ENCODE assay signal across 9 cellular contexts in the genomic region with DNA sequence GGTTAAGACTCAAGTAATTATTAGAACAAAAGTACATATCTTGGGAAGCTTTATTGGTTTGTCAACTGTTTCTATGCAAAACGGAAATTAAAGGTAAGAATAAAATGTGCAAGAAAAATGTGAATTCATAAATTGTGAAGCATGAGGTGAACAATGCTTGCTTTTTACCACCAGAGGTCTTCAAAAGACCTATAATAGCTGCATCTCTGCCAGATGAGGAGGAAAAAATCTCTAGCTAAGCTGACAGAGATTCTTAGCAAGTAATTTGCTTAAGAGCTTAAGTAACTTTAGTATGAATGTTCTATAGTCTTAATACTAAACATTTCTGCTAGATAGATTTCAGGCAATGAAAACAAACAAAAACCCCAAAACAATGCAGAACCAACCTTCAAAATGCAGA. TPM values are rescaled to one million over a fixed set of nuclear protein-coding genes. Genes with fewer than 3 reads are reported as not detected.
DNase-seq lines count a peak whose midpoint lies in the region; ATAC-seq, FAIRE-seq and TF ChIP-seq lines count a peak whose summit lies in the region.
"Had no signal": no experiment of that assay in that cellular context is flagged by ENCODE, and none has a peak within 500 bp of the region (broad histone marks: within the 10 kb centered on the region; RNA-seq: fewer than 3 reads in every experiment).

No MANE protein-coding gene starts in this region.

- no peak overlapping the region for H3K27ac ChIP-seq in A549
- no peak overlapping the region for H3K27ac ChIP-seq in Peyer's patch
- no peak overlapping the region for H3K27ac ChIP-seq in effector memory CD4-positive, alpha-beta T cell (ENCODE audit: insufficient read depth, low read length, poor library complexity, severe bottlenecking)
- H3K27ac ChIP-seq: upper lobe of left lung had no signal

- H3K27me3 ChIP-seq in Peyer's patch = no peaks in the 10 kb centered on the region
- no peaks in the 10 kb centered on the region for H3K27me3 ChIP-seq in effector memory CD4-positive, alpha-beta T cell (replicated peaks; ENCODE audit: control insufficient read depth, insufficient read depth, low read length, poor library complexity, severe bottlenecking)
- H3K27me3 ChIP-seq: upper lobe of left lung had no signal

- no peak for TF ChIP-seq EP300 in A549 (IDR thresholded peaks at IDR 0.05)

- TF ChIP-seq CTCF in A549 (IDR thresholded peaks at IDR 0.05) (peak; percentile 54), cardiac fibroblast (IDR thresholded peaks at IDR 0.05; ENCODE audit: low read depth, low read length) (peak; percentile 16), Peyer's patch (IDR thresholded peaks at IDR 0.05) (no peak)

- DNase-seq in A549 (ENCODE audit: low read depth in 1 of 2, low spot score in 1 of 2) (peak; percentile 7 to 33), HPDE6-E6E7 (ENCODE audit: extremely low spot score) (peak; percentile 4), cardiac fibroblast (ENCODE audit: low read depth in 2 of 2) (peak; percentile 2 to 5), Peyer's patch (no peak), T-helper 9 cell (no peak)
- no peak for DNase-seq in effector memory CD4-positive, alpha-beta T cell
- DNase-seq: upper lobe of left lung had no signal

- H3K4me2 ChIP-seq in A549 = no peak overlapping the region

- CTCF ChIA-PET in A549 (lab: Yijun Ruan, JAX) = interaction anchor here (0.6 to 1.2 kb wide), 7 partner anchors 9 to 833 kb away, joined by 3 to 5 read pairs (median 4); a partner anchor contains a TSS

- ATAC-seq in A549 (no peak; a peak in 1 of 6 replicates), GM18519 (IDR thresholded peaks at IDR 0.05; ENCODE audit: low FRiP score, unreplicated experiment) (peak; percentile 77), HG02840 (IDR thresholded peaks at IDR 0.05; ENCODE audit: low FRiP score, unreplicated experiment) (no peak)

- POLR2A ChIA-PET in A549 (lab: Yijun Ruan, JAX) = no interaction called here

- H3K4me3 ChIP-seq in A549 (no peak overlapping the region), cardiac fibroblast (replicated peaks in 1 of 2; ENCODE audit: low read depth in 2 of 2, low read length in 2 of 2) (no peak overlapping the region), Peyer's patch (no peak overlapping the region)
- H3K4me3 ChIP-seq in effector memory CD4-positive, alpha-beta T cell (ENCODE audit: insufficient read depth, low read depth, low read length, poor library complexity, severe bottlenecking) = no peak overlapping the region
- H3K4me3 ChIP-seq: upper lobe of left lung had no signal

- peak; percentile 92 for FAIRE-seq in A549 (lab: Jason Lieb, UNC)

- no peaks in the 10 kb centered on the region for H3K36me3 ChIP-seq in Peyer's patch
- H3K36me3 ChIP-seq in effector memory CD4-positive, alpha-beta T cell (ENCODE audit: control insufficient read depth, insufficient read depth, low read length) = no peaks in the 10 kb centered on the region
- H3K36me3 ChIP-seq: upper lobe of left lung had no signal

- H3K4me1 ChIP-seq in A549 (no peaks in the 10 kb centered on the region), Peyer's patch (no peaks in the 10 kb centered on the region)
- H3K4me1 ChIP-seq in effector memory CD4-positive, alpha-beta T cell (ENCODE audit: control insufficient read depth, insufficient read depth, low read length, poor library complexity, severe bottlenecking) = no peaks in the 10 kb centered on the region
- H3K4me1 ChIP-seq: upper lobe of left lung had no signal

- peak; percentile 52 to 64 for TF ChIP-seq RAD21 in A549 (conservative IDR thresholded peaks at IDR 0.05 in 1 of 2, IDR thresholded peaks at IDR 0.05 in 1 of 2)

- no peaks in the 10 kb centered on the region for H3K9me3 ChIP-seq in A549
- no peaks in the 10 kb centered on the region for H3K9me3 ChIP-seq in Peyer's patch
- H3K9me3 ChIP-seq in effector memory CD4-positive, alpha-beta T cell (ENCODE audit: control insufficient read depth, low read length) = no peaks in the 10 kb centered on the region
- H3K9me3 ChIP-seq: upper lobe of left lung had no signal

- 7% methylated on average over 1 of the region's 1 CpG for WGBS in A549 (ENCODE audit: missing lambda C conversion rate)

- no peak for TF ChIP-seq POLR2A in A549 (IDR thresholded peaks at IDR 0.05; ENCODE audit: low read length)
- TF ChIP-seq POLR2A in Peyer's patch (IDR thresholded peaks at IDR 0.05) = no peak

TF ChIP-seq in A549, 52 proteins besides CTCF, POLR2A, EP300 and RAD21:
- TF ChIP-seq HOXA7 (CRISPR knock-in tag; IDR thresholded peaks at IDR 0.05) (no peak), SMC3 (IDR thresholded peaks at IDR 0.05) (peak; percentile 55), EHMT2 (IDR thresholded peaks at IDR 0.05; ENCODE audit: low read depth) (no peak)
TF ChIP-seq in A549: peak in this region for 1.

RNA-seq across cellular contexts. Expression of a gene that starts 54.1 kb away (rescaled TPM):
- polyA plus RNA-seq in A549 (2011; rRNA removed) = 54.9 and 57.2 TPM in 2 replicates
- polyA plus RNA-seq in A549 (2012; cell fraction: cytosol; rRNA removed) = 38.5 and 43.7 TPM in 2 replicates
- 51.0 and 57.6 TPM in 2 replicates for polyA plus RNA-seq in A549 (2012; cell fraction: nucleus; rRNA removed)
- 31.5 to 34.5 TPM (median 31.7 TPM) in 3 replicates for polyA plus RNA-seq in A549 (2017; fragmentation: RNase III; extraction: RNeasy Plus Mini Kit Qiagen cat#74134 plus additional on column Dnase treatment)
- polyA minus RNA-seq in A549 (2011; rRNA and poly(A)+ RNA removed) = 36.8 and 38.2 TPM in 2 replicates
- total RNA-seq in Peyer's patch = 10 to 100 TPM; 61.1 to 75.5 (median 67.2) TPM

Comparison
In these comparisons a context has a peak if more than half of its experiments do, and no peak if none do; other contexts are left out.
1. DNase-seq: peak in A549 (2 of 2), HPDE6-E6E7 (single experiment) and cardiac fibroblast (2 of 2); none in Peyer's patch (0 of 3), T-helper 9 cell (single experiment) and effector memory CD4-positive, alpha-beta T cell (0 of 3).
2. CTCF ChIP-seq: peak in A549 (single experiment) and cardiac fibroblast (single experiment); none in Peyer's patch (0 of 6).